1 cellular context compared by ENCODE assay signal in genomic region chr3:105459566-105460290, GRCh38.
TF ChIP-seq lines count a peak whose summit lies in the region.

No MANE protein-coding gene starts in this region.

TF ChIP-seq in A549, 52 proteins besides CTCF, POLR2A, EP300 and RAD21:
- TF ChIP-seq ELK1 (IDR thresholded peaks at IDR 0.05; ENCODE audit: low read depth, low read length) (no peak), EHF (CRISPR knock-in tag; IDR thresholded peaks at IDR 0.05) (no peak), HOXA7 (CRISPR knock-in tag; IDR thresholded peaks at IDR 0.05) (no peak), RCOR1 (IDR thresholded peaks at IDR 0.05; ENCODE audit: low read depth, low read length) (no peak), EHMT2 (IDR thresholded peaks at IDR 0.05; ENCODE audit: low read depth) (no peak), MYC (IDR thresholded peaks at IDR 0.05; ENCODE audit: borderline replicate concordance, low read length) (no peak)
